Comparison of ENCODE assay signal across 8 cellular contexts in genomic region chr6:85678602-85679444, GRCh38. TPM values are rescaled to one million over a fixed set of nuclear protein-coding genes. Genes with fewer than 3 reads are reported as not detected.
A peak's percentile ranks its signal among the peaks of the same experiment; 100 is the strongest.
DNase-seq lines count a peak whose midpoint lies in the region; ATAC-seq and TF ChIP-seq lines count a peak whose summit lies in the region.

No MANE protein-coding gene starts in this region.

- peaks cover 3% of the 10 kb centered on the region; the same call in 1 of the 2 replicates for H3K27me3 Mint-ChIP-seq in WTC11 (ENCODE audit: low read depth)

- CTCF ChIA-PET in WTC11 (lab: Charles Lee): interaction anchor here (0.7 to 2.1 kb wide), 2 partner anchors 36 to 364 kb away, joined by 3 to 7 read pairs; partner anchors contain the start of gene SYNCRIP

- peaks cover 42% of the 10 kb centered on the region for H3K4me1 Mint-ChIP-seq in WTC11

- ATAC-seq in GM18909 (IDR thresholded peaks at IDR 0.05; ENCODE audit: poor library complexity, unreplicated experiment) (peak; percentile 84), HG03159 (IDR thresholded peaks at IDR 0.05; ENCODE audit: unreplicated experiment) (peak; percentile 84), WTC11 (peak; percentile 81)

- peak; percentile 98 for DNase-seq in AG08396 (ENCODE audit: low spot score)
- peak; percentile 96 for DNase-seq in NCI-H2227 (lab: John Stamatoyannopoulos, UW; ENCODE audit: unreplicated experiment)
- peak; percentile 96 for DNase-seq in WTC11 (ENCODE audit: low spot score)
- DNase-seq in caudate nucleus (lab: John Stamatoyannopoulos, UW): peak; percentile 44 to 99 (median 97)
- peak; percentile 99 for DNase-seq in iris pigment epithelial cell (ENCODE audit: low read depth)
- DNase-seq in stimulated activated CD4-positive, alpha-beta T cell treated with anti-CD3 and anti-CD28 coated beads, Interleukin-12 subunit alpha, Interleukin-12 subunit beta, amount 100 ng/mL, for 24 hours (ENCODE audit: low read depth in 2 of 2): peak; percentile 95

- peak overlapping the region; percentile 91 for H3K27ac Mint-ChIP-seq in WTC11

- H3K36me3 Mint-ChIP-seq in WTC11: peaks cover 56% of the 10 kb centered on the region

- no peak for TF ChIP-seq CTCF in WTC11 (IDR thresholded peaks at IDR 0.05)

- POLR2A ChIA-PET in WTC11 (lab: Charles Lee): interaction anchor here (0.6 to 3.0 kb wide), 17 partner anchors 9 to 1730 kb away, joined by 3 to 102 read pairs (median 5); partner anchors contain the start of genes NT5E, SNX14 and SYNCRIP

- peak overlapping the region; percentile 96 for H3K4me3 Mint-ChIP-seq in WTC11

- H3K27ac ChIP-seq in caudate nucleus (ENCODE audit: low read depth, low read length): peak overlapping the region; percentile 91

- H3K9me3 Mint-ChIP-seq in WTC11: peaks cover 7% of the 10 kb centered on the region

TF ChIP-seq in WTC11, 78 proteins besides CTCF, POLR2A, EP300 and RAD21 (continues in another document):
- TF ChIP-seq EMX1 (CRISPR knock-in tag; IDR thresholded peaks at IDR 0.05) (no peak; the same call in 1 of the 2 replicates), NR1H2 (CRISPR knock-in tag; IDR thresholded peaks at IDR 0.05) (no peak), CBFB (CRISPR knock-in tag; IDR thresholded peaks at IDR 0.05; ENCODE audit: low read depth) (peak; percentile 59; the same call in 1 of the 2 replicates), JAZF1 (CRISPR knock-in tag; IDR thresholded peaks at IDR 0.05) (peak; percentile 59; the same call in 1 of the 2 replicates), E2F5 (CRISPR knock-in tag; IDR thresholded peaks at IDR 0.05) (no peak; the same call in 1 of the 2 replicates), MAX (CRISPR knock-in tag; IDR thresholded peaks at IDR 0.05) (peak; percentile 89), TP53 (CRISPR knock-in tag; IDR thresholded peaks at IDR 0.05) (peak; percentile 91), AFF4 (CRISPR knock-in tag; IDR thresholded peaks at IDR 0.05; ENCODE audit: borderline replicate concordance) (peak; percentile 70; the same call in 1 of the 2 replicates), NFYB (CRISPR knock-in tag; conservative IDR thresholded peaks at IDR 0.05; ENCODE audit: low read depth) (peak; percentile 51; the same call in 1 of the 2 replicates), RORB (CRISPR knock-in tag; IDR thresholded peaks at IDR 0.05) (peak; percentile 95), ZBTB21 (CRISPR knock-in tag; IDR thresholded peaks at IDR 0.05; ENCODE audit: borderline replicate concordance) (0 out of 2 replicates have a peak, but pooled peaks have one; percentile 70), ZNF232 (CRISPR knock-in tag; IDR thresholded peaks at IDR 0.05) (peak; percentile 88), MYBL2 (CRISPR knock-in tag; IDR thresholded peaks at IDR 0.05) (peak; percentile 61), SOX15 (CRISPR knock-in tag; IDR thresholded peaks at IDR 0.05) (peak; percentile 86), ZNF263 (CRISPR knock-in tag; IDR thresholded peaks at IDR 0.05; ENCODE audit: low read depth) (no peak), NFATC4 (CRISPR knock-in tag; IDR thresholded peaks at IDR 0.05) (peak; percentile 91), ATF2 (CRISPR knock-in tag; IDR thresholded peaks at IDR 0.05; ENCODE audit: borderline replicate concordance, low read depth) (no peak), ZNF138 (CRISPR knock-in tag; conservative IDR thresholded peaks at IDR 0.05) (peak; percentile 72; the same call in 1 of the 2 replicates), SMAD3 (CRISPR knock-in tag; IDR thresholded peaks at IDR 0.05; ENCODE audit: borderline replicate concordance) (peak; percentile 94), ZNF425 (CRISPR knock-in tag; conservative IDR thresholded peaks at IDR 0.05) (no peak), ZNF671 (CRISPR knock-in tag; IDR thresholded peaks at IDR 0.05) (peak; percentile 76), ZNF281 (CRISPR knock-in tag; IDR thresholded peaks at IDR 0.05) (0 out of 2 replicates have a peak, but pooled peaks have one; percentile 41)

RNA-seq across cellular contexts. Expression of gene SYNCRIP, which starts 36.1 kb away (rescaled TPM):
- total RNA-seq in WTC11 (2021): 139 to 150 TPM (median 144 TPM) in 3 replicates

Comparison
In these comparisons a context has a peak if more than half of its experiments do, and no peak if none do; other contexts are left out.
1. Peak in every context shown above with its lines: DNase-seq, ATAC-seq and H3K27ac ChIP-seq.